Comparison of ENCODE assay signal across 18 cellular contexts in the genomic region with DNA sequence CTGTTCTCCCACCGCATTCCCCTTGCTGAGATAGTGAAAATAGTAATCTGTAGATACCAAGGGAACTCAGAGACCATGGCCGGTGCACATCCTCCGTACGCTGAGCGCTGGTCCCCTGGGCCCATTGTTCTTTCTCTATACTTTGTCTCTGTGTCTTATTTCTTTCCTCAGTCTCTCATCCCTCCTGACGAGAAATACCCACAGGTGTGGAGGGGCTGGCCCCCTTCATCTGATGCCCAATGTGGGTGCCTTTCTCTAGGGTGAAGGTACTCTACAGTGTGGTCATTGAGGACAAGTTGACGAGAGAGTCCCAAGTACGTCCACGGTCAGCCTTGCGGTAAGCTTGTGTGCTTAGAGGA. TPM values are rescaled to one million over a fixed set of nuclear protein-coding genes. Genes with fewer than 3 reads are reported as not detected.
DNase-seq lines count a peak whose midpoint lies in the region; ATAC-seq and TF ChIP-seq lines count a peak whose summit lies in the region.
"Had no signal": no experiment of that assay in that cellular context is flagged by ENCODE, and none has a peak within 500 bp of the region (broad histone marks: within the 10 kb centered on the region; RNA-seq: fewer than 3 reads in every experiment).

No MANE protein-coding gene starts in this region.

- DNase-seq in BE2C, result no peak
- no peak for DNase-seq in effector memory CD4-positive, alpha-beta T cell
- no peak for DNase-seq in islet precursor cell
- DNase-seq: activated CD4-positive, alpha-beta T cell treated with anti-CD3 and anti-CD28 coated beads, Interleukin-2, amount 10 ng/mL, durations not matched to agents 7 days and 5 days; activated naive CD8-positive, alpha-beta T cell treated with anti-CD3 and anti-CD28 coated beads, Interleukin-2, amount 10 ng/mL, durations not matched to agents 7 days and 5 days; activated T-cell treated with anti-CD3 and anti-CD28 coated beads, Interleukin-2, amount 50 U/mL, for 1 hour; central memory CD4-positive, alpha-beta T cell; NCI-H510A treated with DMSO at 0.1 percent for 48 hours; PC-3; stimulated activated CD4-positive, alpha-beta T cell treated with anti-CD3 and anti-CD28 coated beads, Interleukin-4, amount 100 ng/mL, for 1 hour; stimulated activated CD8-positive, alpha-beta memory T cell treated with anti-CD3 and anti-CD28 coated beads, Interleukin-4, amount 100 ng/mL, for 48 hours had no signal

- H3K36me3 ChIP-seq in BE2C (no peaks in the 10 kb centered on the region), HUES64 (ENCODE audit: insufficient read depth, low read length) (no peaks in the 10 kb centered on the region), endocrine pancreas (ENCODE audit: control insufficient read depth, insufficient read depth, low read length) (no peaks in the 10 kb centered on the region)
- H3K36me3 ChIP-seq in effector memory CD4-positive, alpha-beta T cell (ENCODE audit: control insufficient read depth, insufficient read depth, low read length), result no peaks in the 10 kb centered on the region

- H3K4me3 ChIP-seq in BE2C (ENCODE audit: low read depth, low read length) (peak overlapping the region; percentile 15; the same call in 1 of the 2 replicates), HUES64 (ENCODE audit: low read length) (peak overlapping the region; percentile 48; the same call in 1 of the 2 replicates), endocrine pancreas (ENCODE audit: control insufficient read depth, insufficient read depth, low read length) (peak overlapping the region; percentile 57)
- H3K4me3 ChIP-seq in effector memory CD4-positive, alpha-beta T cell (ENCODE audit: insufficient read depth, low read depth, low read length, poor library complexity, severe bottlenecking), result no peak overlapping the region

- no peak for TF ChIP-seq CTCF in BE2C (IDR thresholded peaks at IDR 0.05; ENCODE audit: low read depth, low read length)
- no peak for TF ChIP-seq CTCF in nephron (IDR thresholded peaks at IDR 0.05; ENCODE audit: unreplicated experiment in 3 of 3)

- peak overlapping the region; percentile 99 to 100 (median 99) for H3K27ac Mint-ChIP-seq in nephron
- H3K27ac Mint-ChIP-seq: activated CD4-positive, alpha-beta T cell treated with anti-CD3 and anti-CD28 coated beads, Interleukin-2, amount 10 ng/mL, durations not matched to agents 7 days and 5 days; activated naive CD8-positive, alpha-beta T cell treated with anti-CD3 and anti-CD28 coated beads, Interleukin-2, amount 10 ng/mL, durations not matched to agents 7 days and 5 days had no signal

- no peak overlapping the region; the same call in 1 of the 2 replicates for H3K27ac ChIP-seq in HUES64 (ENCODE audit: low read depth, low read length)
- no peak overlapping the region for H3K27ac ChIP-seq in effector memory CD4-positive, alpha-beta T cell (ENCODE audit: insufficient read depth, low read length, poor library complexity, severe bottlenecking)

- peaks cover 45% of the 10 kb centered on the region for H3K4me1 ChIP-seq in BE2C
- peaks cover 46% of the 10 kb centered on the region for H3K4me1 ChIP-seq in HUES64 (ENCODE audit: insufficient read depth, low read length)
- no peaks in the 10 kb centered on the region for H3K4me1 ChIP-seq in endocrine pancreas (ENCODE audit: control insufficient read depth, insufficient read depth, low read length)
- no peaks in the 10 kb centered on the region for H3K4me1 ChIP-seq in effector memory CD4-positive, alpha-beta T cell (ENCODE audit: control insufficient read depth, insufficient read depth, low read length, poor library complexity, severe bottlenecking)

- peak overlapping the region; percentile 6 to 36 (median 28) for H3K4me3 Mint-ChIP-seq in nephron
- H3K4me3 Mint-ChIP-seq: activated CD4-positive, alpha-beta T cell treated with anti-CD3 and anti-CD28 coated beads, Interleukin-2, amount 10 ng/mL, durations not matched to agents 7 days and 5 days; activated naive CD8-positive, alpha-beta T cell treated with anti-CD3 and anti-CD28 coated beads, Interleukin-2, amount 10 ng/mL, durations not matched to agents 7 days and 5 days; neural crest cell had no signal

- H3K27me3 ChIP-seq in BE2C (no peaks in the 10 kb centered on the region), HUES64 (ENCODE audit: insufficient read depth, low read length) (peaks cover 12% of the 10 kb centered on the region; the same call in 1 of the 2 replicates), endocrine pancreas (ENCODE audit: control insufficient read depth, insufficient read depth, low read length) (no peaks in the 10 kb centered on the region)
- H3K27me3 ChIP-seq in effector memory CD4-positive, alpha-beta T cell (replicated peaks; ENCODE audit: control insufficient read depth, insufficient read depth, low read length, poor library complexity, severe bottlenecking), result no peaks in the 10 kb centered on the region

- H3K27me3 Mint-ChIP-seq in nephron (ENCODE audit: low read depth), result peaks cover 3% of the 10 kb centered on the region

- H3K9me3 ChIP-seq in BE2C (no peaks in the 10 kb centered on the region), HUES64 (ENCODE audit: insufficient read depth, low read depth, low read length) (no peaks in the 10 kb centered on the region), endocrine pancreas (ENCODE audit: control insufficient read depth, low read length) (no peaks in the 10 kb centered on the region)
- H3K9me3 ChIP-seq in effector memory CD4-positive, alpha-beta T cell (ENCODE audit: control insufficient read depth, low read length), result no peaks in the 10 kb centered on the region

- H3K36me3 Mint-ChIP-seq in nephron (ENCODE audit: low read depth), result no peaks in the 10 kb centered on the region
- H3K36me3 Mint-ChIP-seq: activated naive CD8-positive, alpha-beta T cell treated with anti-CD3 and anti-CD28 coated beads, Interleukin-2, amount 10 ng/mL, durations not matched to agents 7 days and 5 days had no signal

- peaks cover 79% of the 10 kb centered on the region for H3K4me1 Mint-ChIP-seq in nephron

- ATAC-seq in HG02884 (IDR thresholded peaks at IDR 0.05; ENCODE audit: unreplicated experiment) (no peak), HG02852 (IDR thresholded peaks at IDR 0.05; ENCODE audit: unreplicated experiment) (no peak)

- H3K9me3 Mint-ChIP-seq in nephron, result no peaks in the 10 kb centered on the region
- H3K9me3 Mint-ChIP-seq: activated CD4-positive, alpha-beta T cell treated with anti-CD3 and anti-CD28 coated beads, Interleukin-2, amount 10 ng/mL, durations not matched to agents 7 days and 5 days; activated naive CD8-positive, alpha-beta T cell treated with anti-CD3 and anti-CD28 coated beads, Interleukin-2, amount 10 ng/mL, durations not matched to agents 7 days and 5 days; neural crest cell had no signal

- WGBS in HUES64, result 72% methylated on average over 9 of the region's 10 CpGs

- no peak overlapping the region for H3K9ac ChIP-seq in HUES64 (ENCODE audit: low read depth, low read length)
- H3K9ac ChIP-seq in endocrine pancreas (ENCODE audit: control insufficient read depth, insufficient read depth, low read length), result no peak overlapping the region

RNA-seq across cellular contexts. Expression of gene IGLL1, which starts 41.6 kb away (rescaled TPM):
- polyA plus RNA-seq in BE2C (2012; ENCODE audit: insufficient read depth, insufficient read length, low read depth), result not detected
- polyA plus RNA-seq in HUES64 (2013, experiment 1 of 2), result not detected
- polyA plus RNA-seq in HUES64 (2013, experiment 2 of 2), result not detected
- polyA plus RNA-seq: liver had no signal
